ENCODE assay signal across 18 cellular contexts in genomic region chr12:89344043-89344861, GRCh38. TPM values are rescaled to one million over a fixed set of nuclear protein-coding genes. Genes with fewer than 3 reads are reported as not detected.
DNase-seq lines count a peak whose midpoint lies in the region; ATAC-seq, FAIRE-seq and TF ChIP-seq lines count a peak whose summit lies in the region.
"Had no signal": no experiment of that assay in that cellular context is flagged by ENCODE, and none has a peak within 500 bp of the region (broad histone marks: within the 10 kb centered on the region; RNA-seq: fewer than 3 reads in every experiment).

No MANE protein-coding gene starts in this region.

- no peaks in the 10 kb centered on the region for H3K9me1 ChIP-seq in endothelial cell of umbilical vein (replicated peaks; ENCODE audit: control insufficient read depth, extremely low read depth, insufficient read depth, low read length)

- H3K4ac ChIP-seq in trophoblast cell (ENCODE audit: low read depth, low read length): no peak overlapping the region

- no peak overlapping the region for H4K12ac ChIP-seq in trophoblast cell (ENCODE audit: low read depth, low read length)

- TF ChIP-seq POLR2A in endothelial cell of umbilical vein (IDR thresholded peaks at IDR 0.05; ENCODE audit: low read depth, low read length): no peak

- dilution Hi-C loops in endothelial cell of umbilical vein (cut with MboI; ENCODE audit: extremely low pct_ligation_motif_present, low sequenced_read_pairs): loop anchor here (25.0 kb wide), 1 partner anchor 118 kb away; no protein-coding TSS in a partner anchor

- H3K27me3 ChIP-seq in SK-N-SH (ENCODE audit: insufficient read depth) (no peaks in the 10 kb centered on the region), endothelial cell of umbilical vein (ENCODE audit: control insufficient read depth in 2 of 2, insufficient read depth in 2 of 2, low read length in 2 of 2) (no peaks in the 10 kb centered on the region), pancreas (no peaks in the 10 kb centered on the region), trophoblast cell (ENCODE audit: insufficient read depth, low read length) (no peaks in the 10 kb centered on the region)
- H3K27me3 ChIP-seq: SJSA1, upper lobe of left lung had no signal

- peaks cover 21% of the 10 kb centered on the region for H4K20me1 ChIP-seq in SK-N-SH (ENCODE audit: insufficient read depth)
- H4K20me1 ChIP-seq in endothelial cell of umbilical vein (replicated peaks; ENCODE audit: control insufficient read depth, extremely low read depth, insufficient read depth, low read length): no peaks in the 10 kb centered on the region

- TF ChIP-seq RAD21 in SK-N-SH (IDR thresholded peaks at IDR 0.05; ENCODE audit: low read length): no peak

- POLR2A ChIA-PET in SK-N-SH (lab: Yijun Ruan, JAX) (no interaction called here), endothelial cell of umbilical vein (lab: Charles Lee) (no interaction called here)

- no peak for TF ChIP-seq CTCF in SK-N-SH (IDR thresholded peaks at IDR 0.05)
- TF ChIP-seq CTCF in endothelial cell of umbilical vein (IDR thresholded peaks at IDR 0.05; ENCODE audit: extremely low read depth in 1 of 2, insufficient read depth in 1 of 2, low read depth in 1 of 2, low read length in 2 of 2): no peak
- no peak for TF ChIP-seq CTCF in pancreas (IDR thresholded peaks at IDR 0.05)

- H2AFZ ChIP-seq in SK-N-SH (ENCODE audit: low read depth): no peak overlapping the region
- no peak overlapping the region for H2AFZ ChIP-seq in endothelial cell of umbilical vein (ENCODE audit: low read depth, low read length)
- H2AFZ ChIP-seq in trophoblast cell (ENCODE audit: insufficient read depth, low read length, poor library complexity): no peak overlapping the region

- no peak overlapping the region for H3K4me3 ChIP-seq in SK-N-SH (ENCODE audit: low read depth in 2 of 2, low read length in 1 of 2)
- no peak overlapping the region for H3K4me3 ChIP-seq in endothelial cell of umbilical vein (replicated peaks in 1 of 3; ENCODE audit: insufficient read depth in 1 of 3, low read depth in 1 of 3, low read length in 3 of 3)
- H3K4me3 ChIP-seq in pancreas: no peak overlapping the region
- H3K4me3 ChIP-seq in trophoblast cell (ENCODE audit: low read depth, low read length): no peak overlapping the region
- H3K4me3 ChIP-seq: SJSA1, skin epidermis, upper lobe of left lung had no signal

- 92% methylated on average over 10 of the region's 10 CpGs for WGBS in SK-N-SH (ENCODE audit: low lambda C conversion rate)
- WGBS in pancreas, 2 donors: 26 to 28% methylated on average over 10 of the region's 10 CpGs
- no CpG with 5 or more reads among the region's 10 CpGs for WGBS in trophoblast cell (ENCODE audit: extremely low coverage, insufficient coverage, insufficient read length)

- H4K91ac ChIP-seq in trophoblast cell (ENCODE audit: low read depth, low read length): no peak overlapping the region

- no peak overlapping the region for H3K18ac ChIP-seq in trophoblast cell (ENCODE audit: low read length)

- H3K27ac ChIP-seq in SK-N-SH (ENCODE audit: low read depth in 2 of 2, low read length in 1 of 2) (peak overlapping the region in 1 of 2 experiments; percentile 5; a peak in 2 of 4 replicates), endothelial cell of umbilical vein (ENCODE audit: insufficient read depth, low read depth, low read length) (no peak overlapping the region), pancreas (peak overlapping the region; percentile 4 to 53 (median 30)), trophoblast cell (ENCODE audit: low read depth, low read length) (no peak overlapping the region)
- H3K27ac ChIP-seq: C4-2B, SJSA1, skin epidermis had no signal

- no peak overlapping the region for H3K9ac ChIP-seq in SK-N-SH
- no peak overlapping the region for H3K9ac ChIP-seq in endothelial cell of umbilical vein (replicated peaks; ENCODE audit: extremely low read depth, insufficient read depth, low read length)
- H3K9ac ChIP-seq in trophoblast cell (ENCODE audit: low read length): no peak overlapping the region

- TF ChIP-seq EP300 in SK-N-SH (IDR thresholded peaks at IDR 0.05; ENCODE audit: borderline replicate concordance in 1 of 2, low read depth in 1 of 2, low read length in 1 of 2): no peak

- FAIRE-seq in endothelial cell of umbilical vein (lab: Jason Lieb, UNC) (peak; percentile 21), pancreas (lab: Jason Lieb, UNC) (no peak)
- FAIRE-seq: keratinocyte had no signal

- H3F3A ChIP-seq in SK-N-SH (replicated peaks; ENCODE audit: insufficient read depth): peaks cover 13% of the 10 kb centered on the region

- H2BK120ac ChIP-seq in trophoblast cell (ENCODE audit: insufficient read depth, low read length, poor library complexity): no peak overlapping the region

- H3K79me1 ChIP-seq in trophoblast cell (ENCODE audit: low read length): no peaks in the 10 kb centered on the region

- DNase-seq in SK-N-SH (no peak), MV-4-11 (lab: John Stamatoyannopoulos, UW) (peak; percentile 38), endothelial cell of umbilical vein (ENCODE audit: low read depth, low spot score) (no peak), pancreas (no peak), mesenteric fat pad (ENCODE audit: low spot score) (no peak), trophoblast cell (no peak)
- DNase-seq: 8988T; activated naive CD8-positive, alpha-beta T cell treated with anti-CD3 and anti-CD28 coated beads for 36 hours; effector CD4-positive, alpha-beta T cell; NCI-H187 treated with DMSO at 0.1 percent for 48 hours; NCI-H510A; upper lobe of left lung had no signal

- H3K36me3 ChIP-seq in SK-N-SH (replicated peaks in 1 of 2; ENCODE audit: control insufficient read depth in 1 of 2, insufficient read depth in 2 of 2, low read length in 1 of 2): peaks cover 19 to 22% of the 10 kb centered on the region in 2 experiments
- peaks cover 7 to 16% of the 10 kb centered on the region in 2 experiments for H3K36me3 ChIP-seq in endothelial cell of umbilical vein (ENCODE audit: control insufficient read depth in 2 of 2, extremely low read depth in 1 of 2, insufficient read depth in 2 of 2, low read length in 2 of 2)
- no peaks in the 10 kb centered on the region for H3K36me3 ChIP-seq in pancreas
- peaks cover 5% of the 10 kb centered on the region in 2 experiments for H3K36me3 ChIP-seq in trophoblast cell (ENCODE audit: control insufficient read depth in 1 of 2, insufficient read depth in 2 of 2, low read length in 2 of 2)

- no peak overlapping the region for H4K8ac ChIP-seq in trophoblast cell (ENCODE audit: low read depth, low read length)

- no peaks in the 10 kb centered on the region for H3K9me2 ChIP-seq in SK-N-SH

- peaks cover 20% of the 10 kb centered on the region for H3K79me2 ChIP-seq in SK-N-SH (ENCODE audit: insufficient read depth)
- H3K79me2 ChIP-seq in endothelial cell of umbilical vein (ENCODE audit: control insufficient read depth, insufficient read depth, low read length): peaks cover 21% of the 10 kb centered on the region
- H3K79me2 ChIP-seq in trophoblast cell (ENCODE audit: control insufficient read depth, insufficient read depth, low read length, poor library complexity): no peaks in the 10 kb centered on the region

- H3K14ac ChIP-seq in trophoblast cell (ENCODE audit: low read length): no peak overlapping the region

- H2BK12ac ChIP-seq in trophoblast cell (ENCODE audit: low read length): no peak overlapping the region

- no peak overlapping the region for H2BK5ac ChIP-seq in trophoblast cell (ENCODE audit: low read depth, low read length, poor library complexity)

- CTCF ChIA-PET in SK-N-SH (lab: Yijun Ruan, JAX) (interaction anchor here (1.0 to 1.6 kb wide), 2 partner anchors 10 to 59 kb away, joined by 3 to 4 read pairs; no protein-coding TSS in a partner anchor), endothelial cell of umbilical vein (lab: Charles Lee) (interaction anchor here (1.7 kb wide), 1 partner anchor 10 kb away, joined by 4 read pairs; no protein-coding TSS in a partner anchor)

- H3K4me1 ChIP-seq in SK-N-SH (ENCODE audit: control insufficient read depth in 1 of 2, insufficient read depth in 2 of 2, low read depth in 1 of 2, low read length in 1 of 2) (peaks cover 22 to 41% of the 10 kb centered on the region in 2 experiments; a peak in 3 of 4 replicates), endothelial cell of umbilical vein (ENCODE audit: control insufficient read depth, extremely low read depth, insufficient read depth, low read length) (peaks cover 46% of the 10 kb centered on the region), pancreas (peaks cover 21 to 51% (median 49%) of the 10 kb centered on the region in 3 donors), trophoblast cell (ENCODE audit: control insufficient read depth in 1 of 2, insufficient read depth in 2 of 2, low read length in 2 of 2) (peaks cover 0 to 2% of the 10 kb centered on the region in 2 experiments)

- H3K4me2 ChIP-seq in SK-N-SH: no peak overlapping the region
- no peak overlapping the region for H3K4me2 ChIP-seq in endothelial cell of umbilical vein (ENCODE audit: insufficient read depth, low read length)
- H3K4me2 ChIP-seq in trophoblast cell (ENCODE audit: low read length): no peak overlapping the region

- H3K9me3 ChIP-seq in SK-N-SH (no peaks in the 10 kb centered on the region), endothelial cell of umbilical vein (replicated peaks; ENCODE audit: control insufficient read depth, insufficient read depth, low read length) (no peaks in the 10 kb centered on the region), pancreas (no peaks in the 10 kb centered on the region), trophoblast cell (ENCODE audit: insufficient read depth, low read depth, low read length) (no peaks in the 10 kb centered on the region)
- H3K9me3 ChIP-seq: SJSA1, upper lobe of left lung had no signal

- intact Hi-C loops in endothelial cell of umbilical vein (cut with micrococcal nuclease): no loop called here
- intact Hi-C loops in pancreas (cut with DNase I): no loop called here

- no TSS peak for BruUV-seq in endothelial cell of umbilical vein (replicated peaks; lab: Mats Ljungman, UMichigan)

- H3K23ac ChIP-seq in trophoblast cell (ENCODE audit: low read length): no peak overlapping the region

- H2AK5ac ChIP-seq in trophoblast cell (ENCODE audit: low read length): no peak overlapping the region

- ATAC-seq in SK-N-SH treated with all-trans-retinoic acid at 6 μM for 48 hours (peak; percentile 5; the same call in 2 of the 3 replicates), pancreas (peak in 3 of 4 donors; percentile 32 to 54 (median 39)), GM18519 (IDR thresholded peaks at IDR 0.05; ENCODE audit: low FRiP score, unreplicated experiment) (no peak)

RNA-seq across cellular contexts. Expression of gene DUSP6, which starts 8.0 kb away (rescaled TPM):
- polyA plus RNA-seq in SK-N-SH (2012; rRNA removed) (64.8 and 71.4 TPM in 2 replicates), endothelial cell of umbilical vein (149 and 171 TPM in 2 replicates), pancreas (10 to 100 TPM in 1 of 2 donors, 1 to 10 TPM in 1; 7.0 to 13.1 TPM)
- polyA plus RNA-seq in SK-N-SH (2012; cell fraction: cytosol; rRNA removed): 37.6 and 45.0 TPM in 2 replicates
- polyA plus RNA-seq in SK-N-SH (2012; cell fraction: nucleus; rRNA removed): 225 and 270 TPM in 2 replicates
- total RNA-seq in endothelial cell of umbilical vein (148 and 200 TPM in 2 replicates), pancreas (10 to 100 TPM in 4 of 6 donors, 1 to 10 TPM in 2; 5.3 to 26.1 (median 15.3) TPM), mesenteric fat pad (153 TPM)
- 139 and 150 TPM in 2 replicates for polyA plus RNA-seq in endothelial cell of umbilical vein (2011; cell fraction: cytosol; rRNA removed)
- 438 and 510 TPM in 2 replicates for polyA plus RNA-seq in endothelial cell of umbilical vein (2011; cell fraction: nucleus; rRNA removed)
- 142 and 205 TPM in 2 replicates for polyA plus RNA-seq in endothelial cell of umbilical vein (2012)
- polyA minus RNA-seq in endothelial cell of umbilical vein: 318 and 353 TPM in 2 replicates
- 2.6 TPM for polyA minus RNA-seq in endothelial cell of umbilical vein (2011; cell fraction: cytosol; rRNA and poly(A)+ RNA removed)
- 428 and 523 TPM in 2 replicates for polyA minus RNA-seq in endothelial cell of umbilical vein (2011; cell fraction: nucleus; rRNA and poly(A)+ RNA removed)
- polyA plus RNA-seq in trophoblast cell (2013): 7.5 and 8.0 TPM in 2 replicates

Comparison
In these comparisons a context has a peak if more than half of its experiments do, and no peak if none do; other contexts are left out.
1. H3K27ac ChIP-seq: peak in pancreas (4 of 4); none in endothelial cell of umbilical vein (single experiment) and trophoblast cell (single experiment).